Comparison of ENCODE assay signal across 1 cellular context in the genomic region with DNA sequence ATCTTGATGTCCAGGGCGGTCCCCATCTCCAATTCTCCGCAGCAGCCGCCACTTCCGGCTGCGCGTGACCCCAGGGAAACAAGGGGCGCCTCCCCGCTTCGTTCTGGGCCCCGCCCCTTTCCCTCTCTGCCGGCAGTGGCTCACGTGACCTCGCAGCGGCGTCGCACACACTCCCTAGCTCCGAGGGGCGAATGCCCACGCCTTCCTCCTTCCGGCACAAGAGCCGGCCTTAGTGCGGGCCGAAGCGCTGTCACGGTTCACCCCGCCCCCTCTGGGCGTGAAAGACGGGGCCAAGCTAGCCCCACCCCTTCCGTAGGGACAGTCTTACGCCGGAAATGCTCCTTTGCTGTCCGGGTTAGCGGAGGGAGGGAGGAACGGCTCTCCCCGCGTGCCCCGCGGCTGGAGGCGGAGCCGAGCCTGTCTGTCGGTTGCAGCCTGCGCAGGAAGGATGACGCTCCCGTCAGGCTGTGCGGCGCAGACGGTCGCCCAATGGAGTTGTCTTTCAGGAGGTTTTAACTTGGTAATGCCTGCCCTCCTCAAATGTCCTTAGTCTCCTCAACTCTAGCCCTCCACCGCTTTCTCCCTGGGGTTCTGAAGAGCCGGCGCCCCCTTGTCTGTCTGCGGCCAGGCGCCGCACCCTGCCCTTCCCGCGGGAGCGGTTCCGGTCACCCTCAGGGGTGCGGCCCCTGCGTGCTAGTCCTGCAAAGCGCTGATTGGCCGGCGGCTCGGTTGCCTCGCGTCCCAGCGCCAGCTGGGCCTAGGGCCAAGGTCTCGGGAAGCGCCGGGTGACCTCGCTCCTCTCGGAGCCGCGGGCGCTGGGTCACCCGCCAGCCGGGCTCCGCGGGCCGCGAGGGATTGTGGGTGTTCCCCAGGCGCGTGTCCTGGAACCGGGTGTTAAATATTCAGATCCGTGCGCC.
A peak's percentile ranks its signal among the peaks of the same experiment; 100 is the strongest.
TF ChIP-seq lines count a peak whose summit lies in the region.

A gene (minus strand): TSS at position 66 of the 917 bp plus-strand sequence. CDS start 40 bp downstream, at position 26.

TF ChIP-seq in HepG2, 621 proteins besides CTCF, POLR2A, EP300 and RAD21 (continued from another document and continues in another):
- TF ChIP-seq, protein P1, sequence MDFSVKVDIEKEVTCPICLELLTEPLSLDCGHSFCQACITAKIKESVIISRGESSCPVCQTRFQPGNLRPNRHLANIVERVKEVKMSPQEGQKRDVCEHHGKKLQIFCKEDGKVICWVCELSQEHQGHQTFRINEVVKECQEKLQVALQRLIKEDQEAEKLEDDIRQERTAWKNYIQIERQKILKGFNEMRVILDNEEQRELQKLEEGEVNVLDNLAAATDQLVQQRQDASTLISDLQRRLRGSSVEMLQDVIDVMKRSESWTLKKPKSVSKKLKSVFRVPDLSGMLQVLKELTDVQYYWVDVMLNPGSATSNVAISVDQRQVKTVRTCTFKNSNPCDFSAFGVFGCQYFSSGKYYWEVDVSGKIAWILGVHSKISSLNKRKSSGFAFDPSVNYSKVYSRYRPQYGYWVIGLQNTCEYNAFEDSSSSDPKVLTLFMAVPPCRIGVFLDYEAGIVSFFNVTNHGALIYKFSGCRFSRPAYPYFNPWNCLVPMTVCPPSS (IDR thresholded peaks at IDR 0.05), result no peak
- TF ChIP-seq, protein P2, sequence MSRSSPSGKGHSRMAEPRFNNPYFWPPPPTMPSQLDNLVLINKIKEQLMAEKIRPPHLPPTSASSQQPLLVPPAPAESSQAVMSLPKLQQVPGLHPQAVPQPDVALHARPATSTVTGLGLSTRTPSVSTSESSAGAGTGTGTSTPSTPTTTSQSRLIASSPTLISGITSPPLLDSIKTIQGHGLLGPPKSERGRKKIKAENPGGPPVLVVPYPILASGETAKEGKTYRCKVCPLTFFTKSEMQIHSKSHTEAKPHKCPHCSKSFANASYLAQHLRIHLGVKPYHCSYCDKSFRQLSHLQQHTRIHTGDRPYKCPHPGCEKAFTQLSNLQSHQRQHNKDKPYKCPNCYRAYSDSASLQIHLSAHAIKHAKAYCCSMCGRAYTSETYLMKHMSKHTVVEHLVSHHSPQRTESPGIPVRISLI (CRISPR knock-in tag; IDR thresholded peaks at IDR 0.05; ENCODE audit: borderline replicate concordance), result peak; percentile 41; the same call in 1 of the 2 replicates
- TF ChIP-seq, protein P3, sequence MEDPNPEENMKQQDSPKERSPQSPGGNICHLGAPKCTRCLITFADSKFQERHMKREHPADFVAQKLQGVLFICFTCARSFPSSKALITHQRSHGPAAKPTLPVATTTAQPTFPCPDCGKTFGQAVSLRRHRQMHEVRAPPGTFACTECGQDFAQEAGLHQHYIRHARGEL (CRISPR knock-in tag; IDR thresholded peaks at IDR 0.05), result peak; percentile 55; the same call in 1 of the 2 replicates
- TF ChIP-seq SMC3 (IDR thresholded peaks at IDR 0.05; ENCODE audit: low read length), result no peak
- TF ChIP-seq RNF2 (conservative IDR thresholded peaks at IDR 0.05; ENCODE audit: low read depth), result peak; percentile 76
- TF ChIP-seq MAF1 (CRISPR knock-in tag; IDR thresholded peaks at IDR 0.05; ENCODE audit: borderline replicate concordance), result no peak
- TF ChIP-seq ELF1 (CRISPR knock-in tag; IDR thresholded peaks at IDR 0.05), result peak; percentile 92
- TF ChIP-seq TAF1 (CRISPR knock-in tag; IDR thresholded peaks at IDR 0.05), result peak; percentile 84
- TF ChIP-seq GATA4 (IDR thresholded peaks at IDR 0.05; ENCODE audit: borderline replicate concordance, low read depth), result 0 out of 2 replicates have a peak, but pooled peaks have one; percentile 36
- TF ChIP-seq, protein P4, sequence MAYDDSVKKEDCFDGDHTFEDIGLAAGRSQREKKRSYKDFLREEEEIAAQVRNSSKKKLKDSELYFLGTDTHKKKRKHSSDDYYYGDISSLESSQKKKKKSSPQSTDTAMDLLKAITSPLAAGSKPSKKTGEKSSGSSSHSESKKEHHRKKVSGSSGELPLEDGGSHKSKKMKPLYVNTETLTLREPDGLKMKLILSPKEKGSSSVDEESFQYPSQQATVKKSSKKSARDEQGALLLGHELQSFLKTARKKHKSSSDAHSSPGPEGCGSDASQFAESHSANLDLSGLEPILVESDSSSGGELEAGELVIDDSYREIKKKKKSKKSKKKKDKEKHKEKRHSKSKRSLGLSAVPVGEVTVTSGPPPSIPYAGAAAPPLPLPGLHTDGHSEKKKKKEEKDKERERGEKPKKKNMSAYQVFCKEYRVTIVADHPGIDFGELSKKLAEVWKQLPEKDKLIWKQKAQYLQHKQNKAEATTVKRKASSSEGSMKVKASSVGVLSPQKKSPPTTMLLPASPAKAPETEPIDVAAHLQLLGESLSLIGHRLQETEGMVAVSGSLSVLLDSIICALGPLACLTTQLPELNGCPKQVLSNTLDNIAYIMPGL (CRISPR knock-in tag; IDR thresholded peaks at IDR 0.05; ENCODE audit: borderline replicate concordance in 1 of 2, low read depth in 1 of 2), result peak; percentile 72 to 73; a peak in 3 of 4 replicates
- TF ChIP-seq FOSL2 (CRISPR knock-in tag; IDR thresholded peaks at IDR 0.05), result no peak; the same call in 1 of the 2 replicates
- peak; percentile 81 for TF ChIP-seq ZNF563 (CRISPR knock-in tag; IDR thresholded peaks at IDR 0.05)
- 0 out of 2 replicates have a peak, but pooled peaks have one; percentile 26 for TF ChIP-seq KLF13 (CRISPR knock-in tag; IDR thresholded peaks at IDR 0.05)
- TF ChIP-seq, protein P5, sequence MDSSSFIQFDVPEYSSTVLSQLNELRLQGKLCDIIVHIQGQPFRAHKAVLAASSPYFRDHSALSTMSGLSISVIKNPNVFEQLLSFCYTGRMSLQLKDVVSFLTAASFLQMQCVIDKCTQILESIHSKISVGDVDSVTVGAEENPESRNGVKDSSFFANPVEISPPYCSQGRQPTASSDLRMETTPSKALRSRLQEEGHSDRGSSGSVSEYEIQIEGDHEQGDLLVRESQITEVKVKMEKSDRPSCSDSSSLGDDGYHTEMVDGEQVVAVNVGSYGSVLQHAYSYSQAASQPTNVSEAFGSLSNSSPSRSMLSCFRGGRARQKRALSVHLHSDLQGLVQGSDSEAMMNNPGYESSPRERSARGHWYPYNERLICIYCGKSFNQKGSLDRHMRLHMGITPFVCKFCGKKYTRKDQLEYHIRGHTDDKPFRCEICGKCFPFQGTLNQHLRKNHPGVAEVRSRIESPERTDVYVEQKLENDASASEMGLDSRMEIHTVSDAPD (CRISPR knock-in tag; IDR thresholded peaks at IDR 0.05), result no peak
- TF ChIP-seq PTBP1 (IDR thresholded peaks at IDR 0.05; ENCODE audit: low read depth, low read length, poor library complexity, severe bottlenecking), result no peak
- TF ChIP-seq REXO4 (CRISPR knock-in tag; IDR thresholded peaks at IDR 0.05; ENCODE audit: borderline replicate concordance), result 0 out of 2 replicates have a peak, but pooled peaks have one; percentile 53
- TF ChIP-seq, protein P6, sequence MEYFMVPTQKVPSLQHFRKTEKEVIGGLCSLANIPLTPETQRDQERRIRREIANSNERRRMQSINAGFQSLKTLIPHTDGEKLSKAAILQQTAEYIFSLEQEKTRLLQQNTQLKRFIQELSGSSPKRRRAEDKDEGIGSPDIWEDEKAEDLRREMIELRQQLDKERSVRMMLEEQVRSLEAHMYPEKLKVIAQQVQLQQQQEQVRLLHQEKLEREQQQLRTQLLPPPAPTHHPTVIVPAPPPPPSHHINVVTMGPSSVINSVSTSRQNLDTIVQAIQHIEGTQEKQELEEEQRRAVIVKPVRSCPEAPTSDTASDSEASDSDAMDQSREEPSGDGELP (IDR thresholded peaks at IDR 0.05; ENCODE audit: borderline replicate concordance, low read depth), result peak; percentile 95
- no peak for TF ChIP-seq RFXANK (CRISPR knock-in tag; IDR thresholded peaks at IDR 0.05)
- TF ChIP-seq ATF7 (IDR thresholded peaks at IDR 0.05), result no peak
- no peak for TF ChIP-seq ATF7 (CRISPR knock-in tag; IDR thresholded peaks at IDR 0.05)
- TF ChIP-seq, protein P7, sequence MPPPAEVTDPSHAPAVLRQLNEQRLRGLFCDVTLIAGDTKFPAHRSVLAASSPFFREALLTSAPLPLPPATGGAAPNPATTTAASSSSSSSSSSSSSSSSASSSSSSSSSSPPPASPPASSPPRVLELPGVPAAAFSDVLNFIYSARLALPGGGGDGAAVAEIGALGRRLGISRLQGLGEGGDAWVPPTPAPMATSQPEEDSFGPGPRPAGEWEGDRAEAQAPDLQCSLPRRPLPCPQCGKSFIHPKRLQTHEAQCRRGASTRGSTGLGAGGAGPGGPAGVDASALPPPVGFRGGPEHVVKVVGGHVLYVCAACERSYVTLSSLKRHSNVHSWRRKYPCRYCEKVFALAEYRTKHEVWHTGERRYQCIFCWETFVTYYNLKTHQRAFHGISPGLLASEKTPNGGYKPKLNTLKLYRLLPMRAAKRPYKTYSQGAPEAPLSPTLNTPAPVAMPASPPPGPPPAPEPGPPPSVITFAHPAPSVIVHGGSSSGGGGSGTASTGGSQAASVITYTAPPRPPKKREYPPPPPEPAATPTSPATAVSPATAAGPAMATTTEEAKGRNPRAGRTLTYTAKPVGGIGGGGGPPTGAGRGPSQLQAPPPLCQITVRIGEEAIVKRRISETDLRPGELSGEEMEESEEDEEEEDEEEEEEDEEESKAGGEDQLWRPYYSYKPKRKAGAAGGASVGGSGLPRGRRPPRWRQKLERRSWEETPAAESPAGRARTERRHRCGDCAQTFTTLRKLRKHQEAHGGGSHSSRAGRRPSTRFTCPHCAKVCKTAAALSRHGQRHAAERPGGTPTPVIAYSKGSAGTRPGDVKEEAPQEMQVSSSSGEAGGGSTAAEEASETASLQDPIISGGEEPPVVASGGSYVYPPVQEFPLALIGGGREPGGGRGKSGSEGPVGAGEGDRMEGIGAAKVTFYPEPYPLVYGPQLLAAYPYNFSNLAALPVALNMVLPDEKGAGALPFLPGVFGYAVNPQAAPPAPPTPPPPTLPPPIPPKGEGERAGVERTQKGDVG (CRISPR knock-in tag; IDR thresholded peaks at IDR 0.05; ENCODE audit: borderline replicate concordance), result peak; percentile 84; the same call in 1 of the 2 replicates
- peak; percentile 94 for TF ChIP-seq KAT8 (CRISPR knock-in tag; IDR thresholded peaks at IDR 0.05)
- TF ChIP-seq NFKB2 (CRISPR knock-in tag; IDR thresholded peaks at IDR 0.05; ENCODE audit: borderline replicate concordance), result peak; percentile 90; the same call in 1 of the 2 replicates
- TF ChIP-seq TBL1XR1 (IDR thresholded peaks at IDR 0.05; ENCODE audit: borderline replicate concordance, low read length, partially characterized antibody), result no peak
- TF ChIP-seq MZF1 (CRISPR knock-in tag; IDR thresholded peaks at IDR 0.05; ENCODE audit: borderline replicate concordance), result no peak
- TF ChIP-seq ZNF331 (CRISPR knock-in tag; IDR thresholded peaks at IDR 0.05), result peak; percentile 94
- TF ChIP-seq, protein P8, sequence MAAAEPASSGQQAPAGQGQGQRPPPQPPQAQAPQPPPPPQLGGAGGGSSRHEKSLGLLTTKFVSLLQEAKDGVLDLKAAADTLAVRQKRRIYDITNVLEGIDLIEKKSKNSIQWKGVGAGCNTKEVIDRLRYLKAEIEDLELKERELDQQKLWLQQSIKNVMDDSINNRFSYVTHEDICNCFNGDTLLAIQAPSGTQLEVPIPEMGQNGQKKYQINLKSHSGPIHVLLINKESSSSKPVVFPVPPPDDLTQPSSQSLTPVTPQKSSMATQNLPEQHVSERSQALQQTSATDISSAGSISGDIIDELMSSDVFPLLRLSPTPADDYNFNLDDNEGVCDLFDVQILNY (CRISPR knock-in tag; conservative IDR thresholded peaks at IDR 0.05), result 0 out of 2 replicates have a peak, but pooled peaks have one; percentile 19
- TF ChIP-seq, protein P9, sequence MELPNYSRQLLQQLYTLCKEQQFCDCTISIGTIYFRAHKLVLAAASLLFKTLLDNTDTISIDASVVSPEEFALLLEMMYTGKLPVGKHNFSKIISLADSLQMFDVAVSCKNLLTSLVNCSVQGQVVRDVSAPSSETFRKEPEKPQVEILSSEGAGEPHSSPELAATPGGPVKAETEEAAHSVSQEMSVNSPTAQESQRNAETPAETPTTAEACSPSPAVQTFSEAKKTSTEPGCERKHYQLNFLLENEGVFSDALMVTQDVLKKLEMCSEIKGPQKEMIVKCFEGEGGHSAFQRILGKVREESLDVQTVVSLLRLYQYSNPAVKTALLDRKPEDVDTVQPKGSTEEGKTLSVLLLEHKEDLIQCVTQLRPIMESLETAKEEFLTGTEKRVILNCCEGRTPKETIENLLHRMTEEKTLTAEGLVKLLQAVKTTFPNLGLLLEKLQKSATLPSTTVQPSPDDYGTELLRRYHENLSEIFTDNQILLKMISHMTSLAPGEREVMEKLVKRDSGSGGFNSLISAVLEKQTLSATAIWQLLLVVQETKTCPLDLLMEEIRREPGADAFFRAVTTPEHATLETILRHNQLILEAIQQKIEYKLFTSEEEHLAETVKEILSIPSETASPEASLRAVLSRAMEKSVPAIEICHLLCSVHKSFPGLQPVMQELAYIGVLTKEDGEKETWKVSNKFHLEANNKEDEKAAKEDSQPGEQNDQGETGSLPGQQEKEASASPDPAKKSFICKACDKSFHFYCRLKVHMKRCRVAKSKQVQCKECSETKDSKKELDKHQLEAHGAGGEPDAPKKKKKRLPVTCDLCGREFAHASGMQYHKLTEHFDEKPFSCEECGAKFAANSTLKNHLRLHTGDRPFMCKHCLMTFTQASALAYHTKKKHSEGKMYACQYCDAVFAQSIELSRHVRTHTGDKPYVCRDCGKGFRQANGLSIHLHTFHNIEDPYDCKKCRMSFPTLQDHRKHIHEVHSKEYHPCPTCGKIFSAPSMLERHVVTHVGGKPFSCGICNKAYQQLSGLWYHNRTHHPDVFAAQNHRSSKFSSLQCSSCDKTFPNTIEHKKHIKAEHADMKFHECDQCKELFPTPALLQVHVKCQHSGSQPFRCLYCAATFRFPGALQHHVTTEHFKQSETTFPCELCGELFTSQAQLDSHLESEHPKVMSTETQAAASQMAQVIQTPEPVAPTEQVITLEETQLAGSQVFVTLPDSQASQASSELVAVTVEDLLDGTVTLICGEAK (IDR thresholded peaks at IDR 0.05), result peak; percentile 44; the same call in 1 of the 2 replicates
- TF ChIP-seq, protein P9 (CRISPR knock-in tag; IDR thresholded peaks at IDR 0.05), result peak; percentile 68
- no peak for TF ChIP-seq HNRNPK (IDR thresholded peaks at IDR 0.05; ENCODE audit: low read depth, low read length, poor library complexity, severe bottlenecking)
- TF ChIP-seq ZNF33B (CRISPR knock-in tag; IDR thresholded peaks at IDR 0.05), result 0 out of 2 replicates have a peak, but pooled peaks have one; percentile 36
